ENCODE assay signal across 8 cellular contexts in the genomic region with DNA sequence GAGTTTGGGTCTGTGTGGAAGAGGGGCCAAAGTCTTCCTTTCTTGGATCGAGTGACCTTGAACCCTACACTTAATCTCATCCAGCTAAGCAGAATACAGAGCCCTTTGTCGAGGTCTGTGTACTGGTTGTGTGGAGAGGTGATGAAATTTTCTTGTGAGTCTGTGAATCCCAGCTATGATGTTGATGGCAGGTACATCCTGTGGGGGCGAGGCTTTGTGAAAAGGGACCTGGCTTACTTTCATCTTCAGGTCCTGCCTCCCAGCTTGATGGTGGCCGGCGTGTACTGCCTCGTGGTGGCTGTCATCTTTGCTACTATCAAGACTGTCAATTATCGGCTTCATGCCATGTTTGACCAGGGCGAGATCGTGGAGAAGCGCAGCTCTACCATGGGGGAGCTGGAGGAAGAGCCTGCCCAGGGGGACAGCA.
A peak's percentile ranks its signal among the peaks of the same experiment; 100 is the strongest.
DNase-seq lines count a peak whose midpoint lies in the region; ATAC-seq and TF ChIP-seq lines count a peak whose summit lies in the region.

No MANE protein-coding gene starts in this region.

- no peak overlapping the region for H2AFZ ChIP-seq in OCI-LY3 (ENCODE audit: low read depth, low read length)
- no peak overlapping the region for H2AFZ ChIP-seq in neuron (ENCODE audit: low read depth, low read length)

- peak overlapping the region; percentile 100 for H3K4me2 ChIP-seq in OCI-LY3 (ENCODE audit: low read length)

- no peaks in the 10 kb centered on the region for H3K9me3 Mint-ChIP-seq in effector memory CD8-positive, alpha-beta T cell

- H3K36me3 ChIP-seq in OCI-LY3 (replicated peaks; ENCODE audit: low read depth, low read length) (peaks cover 35% of the 10 kb centered on the region), neuron (ENCODE audit: insufficient read depth, low read length) (peaks cover 40% of the 10 kb centered on the region)

- peak overlapping the region; percentile 82 for H3K9ac ChIP-seq in OCI-LY3 (ENCODE audit: low read length)

- POLR2A ChIA-PET in GM10248 (lab: Yijun Ruan, JAX), result no interaction called here

- H3K4me3 Mint-ChIP-seq in effector memory CD8-positive, alpha-beta T cell, result peak overlapping the region; percentile 88 to 96

- peaks cover 9% of the 10 kb centered on the region; the same call in 1 of the 2 replicates for H4K20me1 ChIP-seq in OCI-LY3 (ENCODE audit: insufficient read depth, low read length)

- H3K79me2 ChIP-seq in OCI-LY3 (ENCODE audit: low read length), result peaks cover 66% of the 10 kb centered on the region

- H3K36me3 Mint-ChIP-seq in effector memory CD8-positive, alpha-beta T cell (ENCODE audit: insufficient read depth), result peaks cover 53% of the 10 kb centered on the region

- H3K9me3 ChIP-seq in OCI-LY3 (ENCODE audit: insufficient read depth, low read length), result no peaks in the 10 kb centered on the region
- H3K9me3 ChIP-seq in neuron (ENCODE audit: low read length), result no peaks in the 10 kb centered on the region

- DNase-seq in effector memory CD8-positive, alpha-beta T cell, result no peak
- DNase-seq in GM10248 (ENCODE audit: extremely low spot score) (no peak), DMS 273 (lab: John Stamatoyannopoulos, UW; ENCODE audit: unreplicated experiment) (no peak)

- TF ChIP-seq CTCF in C4-2B (conservative IDR thresholded peaks at IDR 0.05) (no peak), OCI-LY3 (IDR thresholded peaks at IDR 0.05; ENCODE audit: low read depth, low read length) (no peak), GM10248 (IDR thresholded peaks at IDR 0.05; ENCODE audit: control extremely low read depth, extremely low read depth, low read depth, missing control alignments) (no peak)

- peak overlapping the region; percentile 94 for H3K27ac ChIP-seq in C4-2B
- H3K27ac ChIP-seq in OCI-LY3 (ENCODE audit: low read length), result peak overlapping the region; percentile 76

- ATAC-seq in effector memory CD8-positive, alpha-beta T cell (replicated peaks), result no peak
- ATAC-seq in HG02759 (IDR thresholded peaks at IDR 0.05; ENCODE audit: unreplicated experiment) (no peak), HG03025 (IDR thresholded peaks at IDR 0.05; ENCODE audit: low FRiP score, unreplicated experiment) (no peak)

- CTCF ChIA-PET in GM10248 (lab: Yijun Ruan, JAX), result interaction anchor here (0.7 to 2.0 kb wide), 6 partner anchors 9 to 65 kb away, joined by 3 to 24 read pairs (median 3); a partner anchor contains a TSS

- H3K4me1 Mint-ChIP-seq in effector memory CD8-positive, alpha-beta T cell (ENCODE audit: low read depth in 2 of 2), result peaks cover 25 to 33% of the 10 kb centered on the region in 2 donors

- H3K27me3 ChIP-seq in OCI-LY3 (ENCODE audit: low read depth, low read length) (no peaks in the 10 kb centered on the region), neuron (ENCODE audit: insufficient read depth, low read length) (no peaks in the 10 kb centered on the region)

- peak overlapping the region; percentile 79 for H3K4me3 ChIP-seq in OCI-LY3 (ENCODE audit: low read length)
- H3K4me3 ChIP-seq in neuron (ENCODE audit: low read length), result peak overlapping the region; percentile 83

- no peaks in the 10 kb centered on the region for H3K27me3 Mint-ChIP-seq in effector memory CD8-positive, alpha-beta T cell

- H3K4me1 ChIP-seq in OCI-LY3 (ENCODE audit: low read length) (peaks cover 31% of the 10 kb centered on the region), neuron (ENCODE audit: insufficient read depth, low read length) (peaks cover 38% of the 10 kb centered on the region)

- H3K27ac Mint-ChIP-seq in effector memory CD8-positive, alpha-beta T cell, result peak overlapping the region; percentile 93 to 97
